Comparison of ENCODE assay signal across 8 cellular contexts in the genomic region with DNA sequence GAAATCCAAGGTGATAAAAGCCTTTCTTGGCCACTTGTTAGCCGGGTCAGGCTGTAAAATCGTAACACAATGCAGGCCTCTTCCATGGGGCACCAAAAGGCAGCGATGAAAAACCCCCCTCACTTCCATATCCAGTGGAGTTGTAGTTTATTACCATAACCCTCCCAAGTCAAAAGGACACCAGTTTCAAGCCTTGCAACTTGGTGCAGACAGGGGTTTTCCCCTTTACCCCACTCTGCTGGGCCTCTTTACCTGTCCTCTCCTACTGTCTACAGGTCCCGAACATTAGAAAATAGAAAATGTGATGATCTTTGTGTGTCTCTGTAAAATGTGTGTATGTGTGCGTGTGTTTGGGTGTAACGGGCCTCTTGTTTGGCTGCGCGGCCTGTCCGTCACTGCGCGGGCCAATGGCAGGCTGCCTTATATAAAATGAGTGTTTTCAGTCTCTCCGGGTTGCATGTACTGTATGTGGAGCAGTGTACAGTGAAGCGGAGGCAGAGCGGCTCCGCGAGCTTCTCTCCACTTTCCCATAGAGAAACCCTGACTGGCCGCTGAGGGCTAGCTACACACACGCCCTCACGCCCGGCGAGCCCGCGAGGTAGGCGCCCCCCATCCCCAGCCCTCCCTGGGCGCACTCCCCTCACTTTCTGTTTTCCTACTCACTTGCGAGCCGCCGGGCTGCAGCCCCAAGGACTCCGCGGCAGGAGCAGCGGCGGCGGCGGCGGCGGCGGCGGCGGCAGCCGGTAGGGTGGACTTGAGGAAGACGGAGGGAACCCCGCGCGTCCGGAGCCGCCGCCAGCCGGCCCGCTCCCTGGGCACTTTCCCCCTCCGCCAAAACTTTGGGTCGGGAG. TPM values are rescaled to one million over a fixed set of nuclear protein-coding genes. Genes with fewer than 3 reads are reported as not detected.
DNase-seq lines count a peak whose midpoint lies in the region; ATAC-seq, FAIRE-seq and TF ChIP-seq lines count a peak whose summit lies in the region.

TSS of gene BBX (plus strand) at position 453 of the 851 bp plus-strand sequence. CDS start 187,499 bp downstream, outside the sequence.

- ATAC-seq in HG03442 (IDR thresholded peaks at IDR 0.05; ENCODE audit: unreplicated experiment): peak; percentile 95

- intact Hi-C loops in kidney (cut with DNase I): no loop called here

- peaks cover 0 to 11% of the 10 kb centered on the region in 2 donors for H3K4me1 ChIP-seq in kidney (ENCODE audit: control insufficient read depth in 1 of 2, insufficient read depth in 1 of 2, low read depth in 1 of 2, low read length in 2 of 2)

- DNase-seq in Ammon's horn (ENCODE audit: low spot score) (peak; percentile 96), GM19238 (ENCODE audit: insufficient read length, low spot score) (peak; percentile 35), NCI-H510A treated with DMSO at 0.1 percent for 48 hours (lab: John Stamatoyannopoulos, UW) (peak; percentile 72), cerebellum (ENCODE audit: low spot score) (peak; percentile 88), kidney (peak; percentile 95)
- peak; percentile 79 to 84 for DNase-seq in activated CD4-positive, alpha-beta T cell treated with anti-CD3 and anti-CD28 coated beads for 24 hours (ENCODE audit: low read depth in 2 of 2)
- DNase-seq in stimulated activated CD4-positive, alpha-beta T cell treated with anti-CD3 and anti-CD28 coated beads, Interleukin-15, amount 100 ng/mL, for 1 hour (ENCODE audit: low read depth in 1 of 2, low spot score in 1 of 2): peak; percentile 89 to 90

- no peaks in the 10 kb centered on the region for H3K9me3 ChIP-seq in kidney (ENCODE audit: control insufficient read depth in 1 of 2, low read length in 2 of 2)

- H3K36me3 ChIP-seq in kidney (ENCODE audit: control insufficient read depth in 1 of 2, insufficient read depth in 2 of 2, low read length in 2 of 2): no peaks in the 10 kb centered on the region

- peak; percentile 58 for FAIRE-seq in kidney (lab: Jason Lieb, UNC)

- H3K4me3 ChIP-seq in kidney (ENCODE audit: low read length in 2 of 2): peak within 1 kb of the TSS; percentile 86 to 92

- H3K27ac ChIP-seq in kidney (ENCODE audit: low read depth in 2 of 2, low read length in 2 of 2): peak within 1 kb of the TSS; percentile 95 to 96

- no peak for TF ChIP-seq CTCF in kidney (IDR thresholded peaks at IDR 0.05; ENCODE audit: borderline replicate concordance, extremely low read depth, insufficient read depth)

- peak within 1 kb of the TSS; percentile 81 to 89 for H3K9ac ChIP-seq in kidney (ENCODE audit: low read length in 2 of 2)

RNA-seq across cellular contexts. Expression of gene BBX, which starts in this region (rescaled TPM):
- total RNA-seq in cerebellum (52.5 TPM), kidney (85.8 TPM)
- 8.1 TPM for polyA plus RNA-seq in kidney (ENCODE audit: insufficient read depth, low read depth, low replicate concordance)

Comparison
In these comparisons a context has a peak if more than half of its experiments do, and no peak if none do; other contexts are left out.
1. Peak in every context shown above with its lines: DNase-seq, ATAC-seq, H3K4me3 ChIP-seq and H3K27ac ChIP-seq.
2. DNase-seq: peak in every context shown above with its lines; median percentile 96 in Ammon's horn; 95 in kidney; 90 in stimulated activated CD4-positive, alpha-beta T cell treated with anti-CD3 and anti-CD28 coated beads, Interleukin-15, amount 100 ng/mL, for 1 hour; 88 in cerebellum; 82 in activated CD4-positive, alpha-beta T cell treated with anti-CD3 and anti-CD28 coated beads for 24 hours; 72 in NCI-H510A treated with DMSO at 0.1 percent for 48 hours; 35 in GM19238.